ENCODE assay signal across 12 cellular contexts in genomic region chr9:134356496-134357470, GRCh38. TPM values are rescaled to one million over a fixed set of nuclear protein-coding genes. Genes with fewer than 3 reads are reported as not detected.
DNase-seq lines count a peak whose midpoint lies in the region; ATAC-seq, FAIRE-seq and TF ChIP-seq lines count a peak whose summit lies in the region.
"Had no signal": no experiment of that assay in that cellular context is flagged by ENCODE, and none has a peak within 500 bp of the region (broad histone marks: within the 10 kb centered on the region; RNA-seq: fewer than 3 reads in every experiment).

No MANE protein-coding gene starts in this region.

- H3K79me2 ChIP-seq in keratinocyte (ENCODE audit: control insufficient read depth, insufficient read depth, low read length) = peaks cover 31% of the 10 kb centered on the region

- no peak for TF ChIP-seq POLR2A in suprapubic skin (IDR thresholded peaks at IDR 0.05)

- H3K4me1 Mint-ChIP-seq in activated naive CD4-positive, alpha-beta T cell treated with anti-CD3 and anti-CD28 coated beads for 36 hours (ENCODE audit: low read depth) = peaks cover under 1% of the 10 kb centered on the region

- H3K27me3 ChIP-seq in keratinocyte (ENCODE audit: control insufficient read depth, extremely low read depth, insufficient read depth, low read length) (no peaks in the 10 kb centered on the region), suprapubic skin (no peaks in the 10 kb centered on the region)

- peak overlapping the region in 1 of 3 experiments; percentile 3 for H3K4me3 ChIP-seq in keratinocyte (ENCODE audit: control insufficient read depth in 2 of 3, extremely low read depth in 1 of 3, insufficient read depth in 2 of 3, low read depth in 1 of 3, low read length in 3 of 3)
- peak overlapping the region; percentile 22 for H3K4me3 ChIP-seq in suprapubic skin

- H3K36me3 ChIP-seq in keratinocyte (ENCODE audit: control insufficient read depth in 2 of 2, extremely low read depth in 1 of 2, insufficient read depth in 2 of 2, low read length in 2 of 2) (peaks cover 0 to 2% of the 10 kb centered on the region in 2 experiments), suprapubic skin (no peaks in the 10 kb centered on the region)

- H3K4me1 ChIP-seq in keratinocyte (ENCODE audit: control insufficient read depth, extremely low read depth, insufficient read depth, low read length) (peaks cover 86% of the 10 kb centered on the region), suprapubic skin (peaks cover 100% of the 10 kb centered on the region)

- H3K27ac Mint-ChIP-seq in activated naive CD4-positive, alpha-beta T cell treated with anti-CD3 and anti-CD28 coated beads for 36 hours = no peak overlapping the region

- CTCF ChIA-PET in activated naive CD4-positive, alpha-beta T cell treated with anti-CD3 and anti-CD28 coated beads for 36 hours (lab: Charles Lee) = no interaction called here

- peak overlapping the region; percentile 68 for H3K9ac ChIP-seq in keratinocyte (ENCODE audit: control insufficient read depth, extremely low read depth, insufficient read depth, low read length)

- ATAC-seq in GM19397 (IDR thresholded peaks at IDR 0.05; ENCODE audit: unreplicated experiment) = no peak

- peak; percentile 91 for DNase-seq in HT-29 (ENCODE audit: low spot score)
- DNase-seq in keratinocyte (ENCODE audit: low read depth, low spot score) = no peak
- DNase-seq in suprapubic skin (ENCODE audit: low spot score in 2 of 2) = no peak
- DNase-seq in central memory CD4-positive, alpha-beta T cell = no peak
- no peak for DNase-seq in NK-92 treated with Interleukin-12 subunit alpha and Interleukin-12 subunit beta, amount 100 ng/mL, for 24 hours (lab: John Stamatoyannopoulos, UW)
- DNase-seq in activated naive CD4-positive, alpha-beta T cell treated with anti-CD3 and anti-CD28 coated beads for 36 hours = no peak
- DNase-seq: left cardiac atrium; NCI-H1694; stimulated activated CD4-positive, alpha-beta T cell treated with anti-CD3 and anti-CD28 coated beads, Interleukin-4, amount 100 ng/mL, for 24 hours had no signal

- WGBS in suprapubic skin = 58% methylated on average over 17 of the region's 29 CpGs

- H3K4me3 Mint-ChIP-seq in activated naive CD4-positive, alpha-beta T cell treated with anti-CD3 and anti-CD28 coated beads for 36 hours = no peak overlapping the region

- H3K9me3 Mint-ChIP-seq in activated naive CD4-positive, alpha-beta T cell treated with anti-CD3 and anti-CD28 coated beads for 36 hours = no peaks in the 10 kb centered on the region

- H3K27ac ChIP-seq in VCaP = peak overlapping the region; percentile 100
- H3K27ac ChIP-seq in keratinocyte (ENCODE audit: control insufficient read depth, insufficient read depth, low read length) = peak overlapping the region; percentile 72
- H3K27ac ChIP-seq in suprapubic skin = peak overlapping the region; percentile 91

- intact Hi-C loops in activated naive CD4-positive, alpha-beta T cell treated with anti-CD3 and anti-CD28 coated beads for 36 hours (cut with micrococcal nuclease) = no loop called here

- dilution Hi-C loops in keratinocyte (cut with MboI; ENCODE audit: extremely low pct_ligation_motif_present, low sequenced_read_pairs) = no loop called here

- peaks cover 12% of the 10 kb centered on the region for H3K9me1 ChIP-seq in keratinocyte (ENCODE audit: control insufficient read depth, extremely low read depth, insufficient read depth, low read length)

- H3K4me2 ChIP-seq in keratinocyte (ENCODE audit: control insufficient read depth, extremely low read depth, insufficient read depth, low read depth, low read length) = peak overlapping the region; percentile 61

- TF ChIP-seq CTCF in VCaP (conservative IDR thresholded peaks at IDR 0.05) (no peak), keratinocyte (optimal IDR thresholded peaks at IDR 0.05 in 1 of 3, IDR thresholded peaks at IDR 0.05 in 1 of 3, conservative IDR thresholded peaks at IDR 0.05 in 1 of 3; ENCODE audit: extremely low read depth in 1 of 3, insufficient read depth in 2 of 3, low read length in 3 of 3) (no peak), suprapubic skin (IDR thresholded peaks at IDR 0.05) (no peak)

- no peaks in the 10 kb centered on the region for H3K9me3 ChIP-seq in keratinocyte (ENCODE audit: control insufficient read depth, low read depth, low read length)
- H3K9me3 ChIP-seq in suprapubic skin = no peaks in the 10 kb centered on the region

- H3K36me3 Mint-ChIP-seq in activated naive CD4-positive, alpha-beta T cell treated with anti-CD3 and anti-CD28 coated beads for 36 hours (ENCODE audit: low read depth) = no peaks in the 10 kb centered on the region

- peaks cover 15% of the 10 kb centered on the region for H4K20me1 ChIP-seq in keratinocyte (ENCODE audit: control insufficient read depth, extremely low read depth, insufficient read depth, low read length)

- FAIRE-seq in keratinocyte (lab: Jason Lieb, UNC) = peak; percentile 69
- FAIRE-seq: GM19239 had no signal

- no peak overlapping the region for H2AFZ ChIP-seq in keratinocyte (ENCODE audit: control insufficient read depth, low read length)

- no peak for TF ChIP-seq EP300 in suprapubic skin (IDR thresholded peaks at IDR 0.05)

- no peaks in the 10 kb centered on the region for H3K27me3 Mint-ChIP-seq in activated naive CD4-positive, alpha-beta T cell treated with anti-CD3 and anti-CD28 coated beads for 36 hours (ENCODE audit: low read depth)

RNA-seq across cellular contexts. Expression of gene RXRA, which starts 30.5 kb away (rescaled TPM):
- total RNA-seq in HT-29 (2014; rRNA removed; shearing (Covaris generic)) = 63.4 and 74.4 TPM in 2 replicates
- 9.7 to 17.2 TPM (median 16.7 TPM) in 3 replicates for polyA plus RNA-seq in keratinocyte
- polyA plus RNA-seq in keratinocyte (2011; ENCODE audit: low read depth) = 15.9 TPM
- polyA plus RNA-seq in keratinocyte (2011; cell fraction: cytosol; rRNA removed) = 10.5 and 21.8 TPM in 2 replicates
- polyA plus RNA-seq in keratinocyte (2011; cell fraction: nucleus; rRNA removed) = 19.4 and 29.5 TPM in 2 replicates
- polyA plus RNA-seq in keratinocyte (2012; ENCODE audit: low replicate concordance) = 30.5 and 34.7 TPM in 2 replicates
- polyA minus RNA-seq in keratinocyte = 19.2 to 55.3 TPM (median 30.6 TPM) in 3 replicates
- polyA minus RNA-seq in keratinocyte (2011; cell fraction: cytosol; rRNA and poly(A)+ RNA removed) = 50.6 TPM
- 26.7 and 27.5 TPM in 2 replicates for polyA minus RNA-seq in keratinocyte (2011; cell fraction: nucleus; rRNA and poly(A)+ RNA removed)
- 100 to 1,000 TPM; 165 to 240 (median 185) TPM for total RNA-seq in suprapubic skin
- total RNA-seq in activated naive CD4-positive, alpha-beta T cell treated with anti-CD3 and anti-CD28 coated beads for 36 hours = 1 to 10 TPM; 2.1 to 2.2 TPM

Comparison
In these comparisons a context has a peak if more than half of its experiments do, and no peak if none do; other contexts are left out.
1. RNA of gene RXRA, which starts 30.5 kb away (total RNA-seq): 165 to 240 TPM in suprapubic skin and 63.4 to 74.4 TPM in HT-29; 2.1 to 2.2 TPM in activated naive CD4-positive, alpha-beta T cell treated with anti-CD3 and anti-CD28 coated beads for 36 hours; every median in the first group is over 10 times any median in the second.
2. Peak in every context shown above with its lines, with median percentiles within 50 percentile points of each other: H3K27ac ChIP-seq.